Comparison of ENCODE assay signal across 8 cellular contexts in genomic region chr3:52216585-52217408, GRCh38. TPM values are rescaled to one million over a fixed set of nuclear protein-coding genes. Genes with fewer than 3 reads are reported as not detected.
DNase-seq lines count a peak whose midpoint lies in the region; ATAC-seq and TF ChIP-seq lines count a peak whose summit lies in the region.

No MANE protein-coding gene starts in this region.

- peak overlapping the region in 3 of 4 donors; percentile 55 to 79 (median 63) for H3K27ac ChIP-seq in gastroesophageal sphincter
- peak overlapping the region; percentile 35 to 66 (median 54) for H3K27ac ChIP-seq in sigmoid colon
- no peak overlapping the region for H3K27ac ChIP-seq in WERI-Rb-1

- H3K36me3 ChIP-seq in gastroesophageal sphincter (peaks cover 0 to 40% of the 10 kb centered on the region in 2 donors), sigmoid colon (peaks cover 27 to 38% (median 33%) of the 10 kb centered on the region in 4 donors), WERI-Rb-1 (peaks cover 13% of the 10 kb centered on the region)

- no peaks in the 10 kb centered on the region for H3K9me3 ChIP-seq in gastroesophageal sphincter
- H3K9me3 ChIP-seq in sigmoid colon = no peaks in the 10 kb centered on the region
- no peaks in the 10 kb centered on the region for H3K9me3 ChIP-seq in WERI-Rb-1 (ENCODE audit: severe bottlenecking)

- peaks cover 46% of the 10 kb centered on the region for H3K4me1 Mint-ChIP-seq in CD14-positive monocyte

- peaks cover 54% of the 10 kb centered on the region in 2 donors for H3K36me3 Mint-ChIP-seq in CD14-positive monocyte

- no peak overlapping the region for H3K4me3 ChIP-seq in gastroesophageal sphincter
- no peak overlapping the region for H3K4me3 ChIP-seq in sigmoid colon
- H3K4me3 ChIP-seq in WERI-Rb-1 (ENCODE audit: low read depth, low read length) = no peak overlapping the region

- peaks cover 0 to 3% (median 0%) of the 10 kb centered on the region in 3 donors for H3K27me3 Mint-ChIP-seq in CD14-positive monocyte (ENCODE audit: low read depth in 3 of 3)

- TF ChIP-seq POLR2A in gastroesophageal sphincter (IDR thresholded peaks at IDR 0.05) = no peak
- no peak for TF ChIP-seq POLR2A in sigmoid colon (IDR thresholded peaks at IDR 0.05)

- TF ChIP-seq CTCF in CD14-positive monocyte (IDR thresholded peaks at IDR 0.05) (no peak), gastroesophageal sphincter (IDR thresholded peaks at IDR 0.05) (no peak), sigmoid colon (IDR thresholded peaks at IDR 0.05) (no peak), WERI-Rb-1 (IDR thresholded peaks at IDR 0.05; ENCODE audit: low read depth, low read length) (no peak)

- H3K27ac Mint-ChIP-seq in CD14-positive monocyte = peak overlapping the region in 6 of 7 donors; percentile 6 to 85 (median 40)

- H3K27me3 ChIP-seq in gastroesophageal sphincter (no peaks in the 10 kb centered on the region), sigmoid colon (no peaks in the 10 kb centered on the region), WERI-Rb-1 (ENCODE audit: insufficient read depth, low read depth, severe bottlenecking) (no peaks in the 10 kb centered on the region)

- DNase-seq in CD14-positive monocyte (ENCODE audit: low spot score) (no peak), NCI-H226 (peak; percentile 97), sigmoid colon (no peak), WERI-Rb-1 (no peak)
- peak; percentile 56 for DNase-seq in activated naive CD4-positive, alpha-beta T cell treated with Interleukin-2 at 50 U/mL for 16 hours

- no peaks in the 10 kb centered on the region for H3K9me3 Mint-ChIP-seq in CD14-positive monocyte

- ATAC-seq in gastroesophageal sphincter (peak; percentile 83), GM18868 (IDR thresholded peaks at IDR 0.05; ENCODE audit: unreplicated experiment) (no peak), GM21381 (IDR thresholded peaks at IDR 0.05; ENCODE audit: unreplicated experiment) (no peak)

- 17 to 72% methylated on average over 3 to 7 of the region's 13 CpGs for WGBS in gastroesophageal sphincter (ENCODE audit: low coverage in 1 of 2), 2 donors
- WGBS in sigmoid colon, 2 donors = 8 to 30% methylated on average over 13 of the region's 13 CpGs

- intact Hi-C loops in CD14-positive monocyte (cut with micrococcal nuclease) = loop anchor here in 1 of 2 donors (5.0 kb wide), 1 partner anchor 49 kb away; no protein-coding TSS in a partner anchor
- intact Hi-C loops in sigmoid colon (cut with DNase I) = no loop called here

- TF ChIP-seq EP300 in gastroesophageal sphincter (IDR thresholded peaks at IDR 0.05) (no peak), sigmoid colon (IDR thresholded peaks at IDR 0.05) (no peak)

- peak overlapping the region in 1 of 2 donors; percentile 24 for H3K4me3 Mint-ChIP-seq in CD14-positive monocyte

- H3K4me1 ChIP-seq in gastroesophageal sphincter (peaks cover 0 to 52% (median 16%) of the 10 kb centered on the region in 3 donors), sigmoid colon (peaks cover 0 to 33% (median 19%) of the 10 kb centered on the region in 4 donors)

RNA-seq across cellular contexts. Expression of gene TLR9, which starts 8.6 kb away (rescaled TPM):
- polyA plus RNA-seq in CD14-positive monocyte (not detected), sigmoid colon (under 1 TPM in 1 of 3 donors, not detected in 2; 0.98 TPM)
- total RNA-seq in gastroesophageal sphincter (not detected), sigmoid colon (under 1 TPM in 2 of 4 donors, not detected in 2; 0.54 to 0.55 TPM)

RNA-seq across cellular contexts. Expression of gene ALAS1, which starts 18.8 kb away (rescaled TPM):
- 10 to 100 TPM; 20.9 to 38.7 TPM for polyA plus RNA-seq in CD14-positive monocyte
- 10 to 100 TPM; 30.0 to 50.8 (median 35.8) TPM for total RNA-seq in gastroesophageal sphincter
- total RNA-seq in sigmoid colon = 10 to 100 TPM; 23.2 to 27.3 (median 25.8) TPM
- 100 to 1,000 TPM in 1 of 3 donors, 10 to 100 TPM in 2; 70.7 to 121 (median 81.7) TPM for polyA plus RNA-seq in sigmoid colon

RNA-seq across cellular contexts. Expression of gene TWF2, which starts 22.2 kb away (rescaled TPM):
- 100 to 1,000 TPM; 176 to 199 TPM for polyA plus RNA-seq in CD14-positive monocyte
- 10 to 100 TPM; 46.8 to 79.5 (median 69.2) TPM for total RNA-seq in gastroesophageal sphincter
- 10 to 100 TPM; 40.4 to 57.3 (median 50.8) TPM for total RNA-seq in sigmoid colon
- polyA plus RNA-seq in sigmoid colon = 10 to 100 TPM; 62.5 to 79.3 (median 65.3) TPM

RNA-seq across cellular contexts. Expression of gene PPM1M, which starts 28.8 kb away (rescaled TPM):
- polyA plus RNA-seq in CD14-positive monocyte = 100 to 1,000 TPM in 1 of 2 donors, 10 to 100 TPM in 1; 92.8 to 120 TPM
- total RNA-seq in gastroesophageal sphincter = 10 to 100 TPM; 20.3 to 36.6 (median 29.9) TPM
- 10 to 100 TPM; 21.7 to 28.2 (median 24.8) TPM for total RNA-seq in sigmoid colon
- 10 to 100 TPM in 2 of 3 donors, 1 to 10 TPM in 1; 5.8 to 16.9 (median 11.4) TPM for polyA plus RNA-seq in sigmoid colon

Comparison
In these comparisons a context has a peak if more than half of its experiments do, and no peak if none do; other contexts are left out.
1. DNase-seq: peak in NCI-H226 (single experiment) and activated naive CD4-positive, alpha-beta T cell treated with Interleukin-2 at 50 U/mL for 16 hours (single experiment); none in CD14-positive monocyte (single experiment), sigmoid colon (single experiment) and WERI-Rb-1 (single experiment).